Comparison of ENCODE assay signal across 1 cellular context in the genomic region with DNA sequence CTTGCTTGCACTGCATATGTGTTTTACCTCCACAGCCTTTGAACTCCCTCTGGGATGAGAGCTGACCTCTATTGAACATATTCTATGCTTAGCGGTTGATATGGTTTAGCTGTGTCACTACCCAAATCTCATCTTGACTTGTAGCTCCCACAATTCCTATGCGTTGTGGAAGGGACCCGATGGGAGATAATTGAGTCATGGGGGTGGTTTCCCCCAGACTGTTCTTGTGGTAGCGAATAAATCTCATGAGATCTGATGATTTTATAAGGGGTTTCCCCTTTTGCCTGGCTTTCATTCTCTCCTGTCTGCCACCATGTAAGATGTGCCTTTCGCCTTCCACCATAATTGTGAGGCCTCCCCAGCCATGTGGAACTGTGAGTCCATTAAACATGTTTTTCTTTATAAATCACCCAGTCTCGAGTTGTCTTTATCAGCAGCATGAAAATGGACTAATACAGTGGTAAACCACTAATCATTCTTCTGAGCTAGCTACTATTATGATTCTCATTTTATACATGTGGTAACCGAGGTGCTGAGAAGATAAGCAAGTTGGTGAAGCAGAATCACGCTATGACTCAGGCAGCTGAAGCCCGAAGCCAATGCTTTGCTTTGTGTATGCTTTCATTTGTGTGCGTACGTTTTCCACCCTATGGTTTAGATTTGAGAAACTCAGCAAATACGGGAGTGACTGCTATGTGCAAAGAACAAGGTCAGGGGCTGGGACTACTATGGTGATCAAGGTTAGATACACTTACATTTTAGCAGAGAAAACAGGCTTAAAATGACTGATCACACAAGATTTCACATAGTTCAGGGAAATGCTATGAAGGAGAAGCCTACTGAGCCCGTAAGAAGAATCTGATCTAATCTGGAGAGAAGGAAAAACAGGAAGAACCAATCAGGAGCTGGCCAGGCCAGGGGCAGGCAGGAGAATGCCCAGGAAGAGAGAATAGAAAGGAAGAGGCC.
TF ChIP-seq lines count a peak whose summit lies in the region.

No MANE protein-coding gene starts in this region.

TF ChIP-seq in HepG2, 621 proteins besides CTCF, POLR2A, EP300 and RAD21 (continued from another document and continues in another):
- TF ChIP-seq, protein P1, sequence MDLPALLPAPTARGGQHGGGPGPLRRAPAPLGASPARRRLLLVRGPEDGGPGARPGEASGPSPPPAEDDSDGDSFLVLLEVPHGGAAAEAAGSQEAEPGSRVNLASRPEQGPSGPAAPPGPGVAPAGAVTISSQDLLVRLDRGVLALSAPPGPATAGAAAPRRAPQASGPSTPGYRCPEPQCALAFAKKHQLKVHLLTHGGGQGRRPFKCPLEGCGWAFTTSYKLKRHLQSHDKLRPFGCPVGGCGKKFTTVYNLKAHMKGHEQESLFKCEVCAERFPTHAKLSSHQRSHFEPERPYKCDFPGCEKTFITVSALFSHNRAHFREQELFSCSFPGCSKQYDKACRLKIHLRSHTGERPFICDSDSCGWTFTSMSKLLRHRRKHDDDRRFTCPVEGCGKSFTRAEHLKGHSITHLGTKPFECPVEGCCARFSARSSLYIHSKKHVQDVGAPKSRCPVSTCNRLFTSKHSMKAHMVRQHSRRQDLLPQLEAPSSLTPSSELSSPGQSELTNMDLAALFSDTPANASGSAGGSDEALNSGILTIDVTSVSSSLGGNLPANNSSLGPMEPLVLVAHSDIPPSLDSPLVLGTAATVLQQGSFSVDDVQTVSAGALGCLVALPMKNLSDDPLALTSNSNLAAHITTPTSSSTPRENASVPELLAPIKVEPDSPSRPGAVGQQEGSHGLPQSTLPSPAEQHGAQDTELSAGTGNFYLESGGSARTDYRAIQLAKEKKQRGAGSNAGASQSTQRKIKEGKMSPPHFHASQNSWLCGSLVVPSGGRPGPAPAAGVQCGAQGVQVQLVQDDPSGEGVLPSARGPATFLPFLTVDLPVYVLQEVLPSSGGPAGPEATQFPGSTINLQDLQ (CRISPR knock-in tag; IDR thresholded peaks at IDR 0.05) = no peak
- peak; percentile 90 for TF ChIP-seq PAXIP1 (CRISPR knock-in tag; conservative IDR thresholded peaks at IDR 0.05)
- TF ChIP-seq AKAP8 (CRISPR knock-in tag; IDR thresholded peaks at IDR 0.05) = no peak
- no peak for TF ChIP-seq ZNF619 (CRISPR knock-in tag; IDR thresholded peaks at IDR 0.05)
- peak; percentile 63; the same call in 1 of the 2 replicates for TF ChIP-seq HDAC1 (CRISPR knock-in tag; IDR thresholded peaks at IDR 0.05)
- no peak for TF ChIP-seq ZNF432 (CRISPR knock-in tag; IDR thresholded peaks at IDR 0.05; ENCODE audit: borderline replicate concordance)
- peak; percentile 67; the same call in 1 of the 2 replicates for TF ChIP-seq ZNF670 (CRISPR knock-in tag; IDR thresholded peaks at IDR 0.05; ENCODE audit: borderline replicate concordance)
- TF ChIP-seq CREM (IDR thresholded peaks at IDR 0.05) = 0 out of 2 replicates have a peak, but pooled peaks have one; percentile 34
- TF ChIP-seq CREM (CRISPR knock-in tag; IDR thresholded peaks at IDR 0.05) = no peak
- TF ChIP-seq ZBTB7A (CRISPR knock-in tag; IDR thresholded peaks at IDR 0.05) = no peak
- no peak for TF ChIP-seq ZNF30 (CRISPR knock-in tag; IDR thresholded peaks at IDR 0.05)
- no peak for TF ChIP-seq ZNF34 (CRISPR knock-in tag; IDR thresholded peaks at IDR 0.05; ENCODE audit: borderline replicate concordance)
- TF ChIP-seq ZBTB7B (CRISPR knock-in tag; IDR thresholded peaks at IDR 0.05) = no peak
- TF ChIP-seq ZBTB1 (CRISPR knock-in tag; IDR thresholded peaks at IDR 0.05; ENCODE audit: borderline replicate concordance) = no peak
- TF ChIP-seq, protein P2, sequence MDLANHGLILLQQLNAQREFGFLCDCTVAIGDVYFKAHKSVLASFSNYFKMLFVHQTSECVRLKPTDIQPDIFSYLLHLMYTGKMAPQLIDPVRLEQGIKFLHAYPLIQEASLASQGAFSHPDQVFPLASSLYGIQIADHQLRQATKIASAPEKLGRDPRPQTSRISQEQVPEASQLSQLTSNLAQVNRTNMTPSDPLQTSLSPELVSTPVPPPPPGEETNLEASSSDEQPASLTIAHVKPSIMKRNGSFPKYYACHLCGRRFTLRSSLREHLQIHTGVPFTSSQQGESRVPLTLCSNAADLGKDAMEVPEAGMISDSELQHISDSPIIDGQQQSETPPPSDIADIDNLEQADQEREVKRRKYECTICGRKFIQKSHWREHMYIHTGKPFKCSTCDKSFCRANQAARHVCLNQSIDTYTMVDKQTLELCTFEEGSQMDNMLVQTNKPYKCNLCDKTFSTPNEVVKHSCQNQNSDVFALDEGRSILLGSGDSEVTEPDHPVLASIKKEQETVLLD (CRISPR knock-in tag; IDR thresholded peaks at IDR 0.05; ENCODE audit: low read depth) = no peak
- TF ChIP-seq, protein P3, sequence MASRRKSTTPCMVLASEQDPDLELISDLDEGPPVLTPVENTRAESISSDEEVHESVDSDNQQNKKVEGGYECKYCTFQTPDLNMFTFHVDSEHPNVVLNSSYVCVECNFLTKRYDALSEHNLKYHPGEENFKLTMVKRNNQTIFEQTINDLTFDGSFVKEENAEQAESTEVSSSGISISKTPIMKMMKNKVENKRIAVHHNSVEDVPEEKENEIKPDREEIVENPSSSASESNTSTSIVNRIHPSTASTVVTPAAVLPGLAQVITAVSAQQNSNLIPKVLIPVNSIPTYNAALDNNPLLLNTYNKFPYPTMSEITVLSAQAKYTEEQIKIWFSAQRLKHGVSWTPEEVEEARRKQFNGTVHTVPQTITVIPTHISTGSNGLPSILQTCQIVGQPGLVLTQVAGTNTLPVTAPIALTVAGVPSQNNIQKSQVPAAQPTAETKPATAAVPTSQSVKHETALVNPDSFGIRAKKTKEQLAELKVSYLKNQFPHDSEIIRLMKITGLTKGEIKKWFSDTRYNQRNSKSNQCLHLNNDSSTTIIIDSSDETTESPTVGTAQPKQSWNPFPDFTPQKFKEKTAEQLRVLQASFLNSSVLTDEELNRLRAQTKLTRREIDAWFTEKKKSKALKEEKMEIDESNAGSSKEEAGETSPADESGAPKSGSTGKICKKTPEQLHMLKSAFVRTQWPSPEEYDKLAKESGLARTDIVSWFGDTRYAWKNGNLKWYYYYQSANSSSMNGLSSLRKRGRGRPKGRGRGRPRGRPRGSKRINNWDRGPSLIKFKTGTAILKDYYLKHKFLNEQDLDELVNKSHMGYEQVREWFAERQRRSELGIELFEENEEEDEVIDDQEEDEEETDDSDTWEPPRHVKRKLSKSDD (CRISPR knock-in tag; IDR thresholded peaks at IDR 0.05; ENCODE audit: low read depth) = 0 out of 2 replicates have a peak, but pooled peaks have one; percentile 46
- TF ChIP-seq, protein P4, sequence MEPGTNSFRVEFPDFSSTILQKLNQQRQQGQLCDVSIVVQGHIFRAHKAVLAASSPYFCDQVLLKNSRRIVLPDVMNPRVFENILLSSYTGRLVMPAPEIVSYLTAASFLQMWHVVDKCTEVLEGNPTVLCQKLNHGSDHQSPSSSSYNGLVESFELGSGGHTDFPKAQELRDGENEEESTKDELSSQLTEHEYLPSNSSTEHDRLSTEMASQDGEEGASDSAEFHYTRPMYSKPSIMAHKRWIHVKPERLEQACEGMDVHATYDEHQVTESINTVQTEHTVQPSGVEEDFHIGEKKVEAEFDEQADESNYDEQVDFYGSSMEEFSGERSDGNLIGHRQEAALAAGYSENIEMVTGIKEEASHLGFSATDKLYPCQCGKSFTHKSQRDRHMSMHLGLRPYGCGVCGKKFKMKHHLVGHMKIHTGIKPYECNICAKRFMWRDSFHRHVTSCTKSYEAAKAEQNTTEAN (CRISPR knock-in tag; conservative IDR thresholded peaks at IDR 0.05) = 0 out of 2 replicates have a peak, but pooled peaks have one; percentile 35
- TF ChIP-seq, protein P5, sequence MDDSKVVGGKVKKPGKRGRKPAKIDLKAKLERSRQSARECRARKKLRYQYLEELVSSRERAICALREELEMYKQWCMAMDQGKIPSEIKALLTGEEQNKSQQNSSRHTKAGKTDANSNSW (CRISPR knock-in tag; IDR thresholded peaks at IDR 0.05; ENCODE audit: borderline replicate concordance) = no peak
- TF ChIP-seq, protein P6, sequence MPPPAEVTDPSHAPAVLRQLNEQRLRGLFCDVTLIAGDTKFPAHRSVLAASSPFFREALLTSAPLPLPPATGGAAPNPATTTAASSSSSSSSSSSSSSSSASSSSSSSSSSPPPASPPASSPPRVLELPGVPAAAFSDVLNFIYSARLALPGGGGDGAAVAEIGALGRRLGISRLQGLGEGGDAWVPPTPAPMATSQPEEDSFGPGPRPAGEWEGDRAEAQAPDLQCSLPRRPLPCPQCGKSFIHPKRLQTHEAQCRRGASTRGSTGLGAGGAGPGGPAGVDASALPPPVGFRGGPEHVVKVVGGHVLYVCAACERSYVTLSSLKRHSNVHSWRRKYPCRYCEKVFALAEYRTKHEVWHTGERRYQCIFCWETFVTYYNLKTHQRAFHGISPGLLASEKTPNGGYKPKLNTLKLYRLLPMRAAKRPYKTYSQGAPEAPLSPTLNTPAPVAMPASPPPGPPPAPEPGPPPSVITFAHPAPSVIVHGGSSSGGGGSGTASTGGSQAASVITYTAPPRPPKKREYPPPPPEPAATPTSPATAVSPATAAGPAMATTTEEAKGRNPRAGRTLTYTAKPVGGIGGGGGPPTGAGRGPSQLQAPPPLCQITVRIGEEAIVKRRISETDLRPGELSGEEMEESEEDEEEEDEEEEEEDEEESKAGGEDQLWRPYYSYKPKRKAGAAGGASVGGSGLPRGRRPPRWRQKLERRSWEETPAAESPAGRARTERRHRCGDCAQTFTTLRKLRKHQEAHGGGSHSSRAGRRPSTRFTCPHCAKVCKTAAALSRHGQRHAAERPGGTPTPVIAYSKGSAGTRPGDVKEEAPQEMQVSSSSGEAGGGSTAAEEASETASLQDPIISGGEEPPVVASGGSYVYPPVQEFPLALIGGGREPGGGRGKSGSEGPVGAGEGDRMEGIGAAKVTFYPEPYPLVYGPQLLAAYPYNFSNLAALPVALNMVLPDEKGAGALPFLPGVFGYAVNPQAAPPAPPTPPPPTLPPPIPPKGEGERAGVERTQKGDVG (CRISPR knock-in tag; IDR thresholded peaks at IDR 0.05; ENCODE audit: borderline replicate concordance) = peak; percentile 68; the same call in 1 of the 2 replicates
- TF ChIP-seq SNAPC4 (CRISPR knock-in tag; IDR thresholded peaks at IDR 0.05) = no peak
- no peak; the same call in 1 of the 2 replicates for TF ChIP-seq ZNF709 (CRISPR knock-in tag; IDR thresholded peaks at IDR 0.05)
- no peak for TF ChIP-seq STAG1 (CRISPR knock-in tag; IDR thresholded peaks at IDR 0.05)
- TF ChIP-seq ZNF24 (IDR thresholded peaks at IDR 0.05) = no peak
- TF ChIP-seq ZNF781 (CRISPR knock-in tag; IDR thresholded peaks at IDR 0.05; ENCODE audit: borderline replicate concordance, not compliant biosample characterization) = no peak
- TF ChIP-seq, protein P7, sequence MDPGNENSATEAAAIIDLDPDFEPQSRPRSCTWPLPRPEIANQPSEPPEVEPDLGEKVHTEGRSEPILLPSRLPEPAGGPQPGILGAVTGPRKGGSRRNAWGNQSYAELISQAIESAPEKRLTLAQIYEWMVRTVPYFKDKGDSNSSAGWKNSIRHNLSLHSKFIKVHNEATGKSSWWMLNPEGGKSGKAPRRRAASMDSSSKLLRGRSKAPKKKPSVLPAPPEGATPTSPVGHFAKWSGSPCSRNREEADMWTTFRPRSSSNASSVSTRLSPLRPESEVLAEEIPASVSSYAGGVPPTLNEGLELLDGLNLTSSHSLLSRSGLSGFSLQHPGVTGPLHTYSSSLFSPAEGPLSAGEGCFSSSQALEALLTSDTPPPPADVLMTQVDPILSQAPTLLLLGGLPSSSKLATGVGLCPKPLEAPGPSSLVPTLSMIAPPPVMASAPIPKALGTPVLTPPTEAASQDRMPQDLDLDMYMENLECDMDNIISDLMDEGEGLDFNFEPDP (CRISPR knock-in tag; conservative IDR thresholded peaks at IDR 0.05) = 0 out of 2 replicates have a peak, but pooled peaks have one; percentile 64
- 0 out of 2 replicates have a peak, but pooled peaks have one; percentile 24 for TF ChIP-seq HMG20B (CRISPR knock-in tag; conservative IDR thresholded peaks at IDR 0.05)
